Comparison of ENCODE assay signal across 8 cellular contexts in the genomic region with DNA sequence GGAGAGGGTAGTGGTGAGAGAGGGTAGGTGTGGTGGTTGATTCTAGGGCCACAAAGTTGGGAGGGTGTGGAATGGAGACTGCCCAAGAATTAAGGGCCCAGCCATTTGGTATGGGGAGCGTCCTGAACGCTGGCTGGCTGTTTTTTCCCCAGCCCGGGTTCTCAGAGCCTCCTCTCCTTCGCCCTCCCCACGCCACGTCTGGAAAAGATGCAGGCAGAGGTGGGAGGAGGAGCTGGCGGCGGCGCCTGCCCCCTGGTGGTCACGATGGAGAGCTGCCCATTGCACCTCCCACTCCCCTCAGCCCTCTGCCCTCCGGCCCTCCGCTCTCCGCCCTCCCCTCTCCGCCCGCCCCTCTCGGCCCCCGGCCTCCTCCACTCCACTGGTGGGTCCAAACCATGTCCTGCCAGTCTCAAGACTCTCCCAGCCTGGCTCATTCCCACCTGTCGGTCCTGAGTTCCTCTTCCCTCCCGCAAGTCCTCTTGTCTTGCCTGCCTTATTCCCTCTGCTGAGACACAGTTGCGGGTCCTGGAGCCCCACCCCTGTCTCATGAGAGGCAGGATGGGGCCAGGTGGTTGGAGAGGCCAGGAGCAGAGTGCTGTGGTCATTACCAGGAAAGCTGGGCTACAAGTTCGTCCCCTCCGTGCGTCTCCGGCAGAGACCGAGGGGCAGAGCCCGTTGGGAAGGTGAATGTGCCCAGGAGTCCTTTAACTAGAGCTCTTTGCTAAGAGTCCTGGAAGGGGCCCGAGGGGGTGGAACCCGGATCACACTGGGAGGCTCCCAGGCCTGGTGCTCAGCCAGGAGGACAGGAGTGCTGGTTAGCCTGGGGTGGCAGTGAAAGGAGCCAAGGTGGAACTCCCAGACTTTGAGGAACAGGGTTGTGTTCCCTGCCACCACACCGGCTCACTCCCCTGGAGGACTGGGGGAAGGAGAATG. TPM values are rescaled to one million over a fixed set of nuclear protein-coding genes. Genes with fewer than 3 reads are reported as not detected.
DNase-seq lines count a peak whose midpoint lies in the region; ATAC-seq and TF ChIP-seq lines count a peak whose summit lies in the region.

No MANE protein-coding gene starts in this region.

- no peak overlapping the region for H3K9ac ChIP-seq in MM.1S (ENCODE audit: low read length)

- TF ChIP-seq EP300 in ovary (IDR thresholded peaks at IDR 0.05) = no peak

- TF ChIP-seq CTCF in GM12864 (IDR thresholded peaks at IDR 0.05; ENCODE audit: low read depth, low read length, missing control alignments) (peak; percentile 94), MM.1S (IDR thresholded peaks at IDR 0.05; ENCODE audit: low read length) (peak; percentile 91), ovary (IDR thresholded peaks at IDR 0.05) (peak; percentile 85 to 97 (median 87)), tibial artery (IDR thresholded peaks at IDR 0.05) (peak; percentile 85 to 91)

- H3K27ac Mint-ChIP-seq in activated naive CD4-positive, alpha-beta T cell treated with anti-CD3 and anti-CD28 coated beads, Interleukin-2, amount 50 U/mL, for 72 hours = peak overlapping the region; percentile 29 to 81

- DNase-seq in GM12864 (ENCODE audit: low read depth) (no peak), MM.1S (peak; percentile 60), SK-N-DZ (ENCODE audit: low spot score) (peak; percentile 61), head of caudate nucleus (peak in 41 of 42 donors; percentile 49 to 88 (median 74)), ovary (peak; percentile 77 to 86 (median 80)), tibial artery (peak; percentile 60 to 84), middle frontal gyrus (ENCODE audit: extremely low spot score, low spot score) (no peak)
- DNase-seq in activated naive CD4-positive, alpha-beta T cell treated with anti-CD3 and anti-CD28 coated beads, Interleukin-2, amount 50 U/mL, for 72 hours (ENCODE audit: low spot score in 2 of 2) = peak; percentile 66

- no peaks in the 10 kb centered on the region for H3K79me2 ChIP-seq in MM.1S (ENCODE audit: low read length)

- no peaks in the 10 kb centered on the region for H3F3A ChIP-seq in MM.1S (ENCODE audit: insufficient read depth, low read length)

- H3K9me3 Mint-ChIP-seq in activated naive CD4-positive, alpha-beta T cell treated with anti-CD3 and anti-CD28 coated beads, Interleukin-2, amount 50 U/mL, for 72 hours = no peaks in the 10 kb centered on the region

- H3K9me2 ChIP-seq in MM.1S (replicated peaks; ENCODE audit: insufficient read depth, low read length) = no peaks in the 10 kb centered on the region

- H2AFZ ChIP-seq in MM.1S (ENCODE audit: low read length) = peak overlapping the region; percentile 74

- peak; percentile 11 for TF ChIP-seq POLR2A in ovary (IDR thresholded peaks at IDR 0.05)

- no peaks in the 10 kb centered on the region for H4K20me1 ChIP-seq in MM.1S (ENCODE audit: insufficient read depth, low read length)

- no peak overlapping the region for H3K4me3 ChIP-seq in GM12864 (ENCODE audit: low read depth, low read length)
- H3K4me3 ChIP-seq in MM.1S (ENCODE audit: low read length) = no peak overlapping the region
- H3K4me3 ChIP-seq in ovary = peak overlapping the region; percentile 27
- H3K4me3 ChIP-seq in tibial artery = no peak overlapping the region

- no peaks in the 10 kb centered on the region for H3K36me3 Mint-ChIP-seq in activated naive CD4-positive, alpha-beta T cell treated with anti-CD3 and anti-CD28 coated beads, Interleukin-2, amount 50 U/mL, for 72 hours

- H3K27ac ChIP-seq in MM.1S (ENCODE audit: low read length) = no peak overlapping the region
- peak overlapping the region; percentile 35 to 66 for H3K27ac ChIP-seq in ovary
- peak overlapping the region; percentile 39 to 64 for H3K27ac ChIP-seq in tibial artery

- whole genome bisulfite sequencing in ovary, 3 donors = 6 to 12% (median 11%) methylated on average over 28 to 29 of the region's 29 CpGs

- H3K36me3 ChIP-seq in MM.1S (replicated peaks; ENCODE audit: insufficient read depth, low read length) (no peaks in the 10 kb centered on the region), ovary (no peaks in the 10 kb centered on the region), tibial artery (peaks cover 20 to 43% (median 31%) of the 10 kb centered on the region in 3 donors)

- ATAC-seq in activated naive CD4-positive, alpha-beta T cell treated with anti-CD3 and anti-CD28 coated beads, Interleukin-2, amount 50 U/mL, for 72 hours = peak; percentile 93

- H3K4me2 ChIP-seq in MM.1S (ENCODE audit: low read depth, low read length) = peak overlapping the region; percentile 64

- no peaks in the 10 kb centered on the region for H3K4me1 ChIP-seq in MM.1S (ENCODE audit: low read length)
- peaks cover 17% of the 10 kb centered on the region for H3K4me1 ChIP-seq in ovary (ENCODE audit: insufficient read depth)
- H3K4me1 ChIP-seq in tibial artery = peaks cover 5 to 61% (median 36%) of the 10 kb centered on the region in 4 donors

- intact Hi-C loops in head of caudate nucleus (cut with DNase I) = loop anchor here (2.0 to 5.0 kb wide), 2 partner anchors 57 to 268 kb away; a partner anchor contains a TSS
- intact Hi-C loops in ovary (cut with DNase I) = loop anchor here (2.0 to 10.0 kb wide), 8 partner anchors 47 to 507 kb away; a partner anchor contains a TSS
- intact Hi-C loops in tibial artery (cut with DNase I; ENCODE audit: low total_unique reads) = loop anchor here (2.0 kb wide), 2 partner anchors 258 to 266 kb away; no protein-coding TSS in a partner anchor

- no peaks in the 10 kb centered on the region for H3K9me3 ChIP-seq in MM.1S (replicated peaks; ENCODE audit: insufficient read depth, low read length)
- H3K9me3 ChIP-seq in ovary = no peaks in the 10 kb centered on the region
- H3K9me3 ChIP-seq in tibial artery = no peaks in the 10 kb centered on the region

- H3K27me3 ChIP-seq in MM.1S (replicated peaks; ENCODE audit: insufficient read depth, low read length) (no peaks in the 10 kb centered on the region), ovary (no peaks in the 10 kb centered on the region), tibial artery (no peaks in the 10 kb centered on the region)

RNA-seq across cellular contexts. Expression of a gene that starts 22.6 kb away (rescaled TPM):
- polyA plus RNA-seq in SK-N-DZ (2014; cell fraction: cytosol; rRNA removed) = 5.0 and 8.2 TPM in 2 replicates
- 2.3 and 2.7 TPM in 2 replicates for polyA plus RNA-seq in SK-N-DZ (2014; cell fraction: nucleus; rRNA removed)
- total RNA-seq in activated naive CD4-positive, alpha-beta T cell treated with anti-CD3 and anti-CD28 coated beads, Interleukin-2, amount 50 U/mL, for 72 hours = 1 to 10 TPM in 1 of 2 donors, under 1 TPM in 1; 0.84 to 1.6 TPM
- 10 to 100 TPM; 16.3 to 60.9 (median 46.0) TPM for total RNA-seq in ovary
- 10 to 100 TPM; 22.3 to 38.3 TPM for polyA plus RNA-seq in ovary

RNA-seq across cellular contexts. Expression of a gene that starts 36.9 kb away (rescaled TPM):
- polyA plus RNA-seq in SK-N-DZ (2014; cell fraction: cytosol; rRNA removed) = not detected in 2 replicates
- not detected in 2 replicates for polyA plus RNA-seq in SK-N-DZ (2014; cell fraction: nucleus; rRNA removed)
- not detected for total RNA-seq in activated naive CD4-positive, alpha-beta T cell treated with anti-CD3 and anti-CD28 coated beads, Interleukin-2, amount 50 U/mL, for 72 hours
- total RNA-seq in ovary = 10 to 100 TPM in 3 of 7 donors, 1 to 10 TPM in 4; 1.0 to 71.6 (median 3.9) TPM
- polyA plus RNA-seq in ovary = 1 to 10 TPM; 2.9 to 3.6 TPM

RNA-seq across cellular contexts. Expression of a gene that starts 56.3 kb away (rescaled TPM):
- polyA plus RNA-seq in SK-N-DZ (2014; cell fraction: cytosol; rRNA removed) = 0.06 TPM in 1 of 2 replicates, not detected in the other
- not detected in 2 replicates for polyA plus RNA-seq in SK-N-DZ (2014; cell fraction: nucleus; rRNA removed)
- total RNA-seq in activated naive CD4-positive, alpha-beta T cell treated with anti-CD3 and anti-CD28 coated beads, Interleukin-2, amount 50 U/mL, for 72 hours = under 1 TPM in 1 of 2 donors, not detected in 1; 0.73 TPM
- 10 to 100 TPM; 12.0 to 43.0 (median 27.2) TPM for total RNA-seq in ovary
- 10 to 100 TPM; 16.4 to 20.8 TPM for polyA plus RNA-seq in ovary

Comparison
In these comparisons a context has a peak if more than half of its experiments do, and no peak if none do; other contexts are left out.
1. DNase-seq: peak in MM.1S (single experiment), SK-N-DZ (single experiment), activated naive CD4-positive, alpha-beta T cell treated with anti-CD3 and anti-CD28 coated beads, Interleukin-2, amount 50 U/mL, for 72 hours (2 of 2), head of caudate nucleus (41 of 42), ovary (5 of 5) and tibial artery (2 of 2); none in GM12864 (single experiment) and middle frontal gyrus (single experiment).
2. RNA of a gene that starts 22.6 kb away (total RNA-seq): 16.3 to 60.9 TPM in ovary; 0.84 to 1.6 TPM in activated naive CD4-positive, alpha-beta T cell treated with anti-CD3 and anti-CD28 coated beads, Interleukin-2, amount 50 U/mL, for 72 hours; every median in the first group is over 4 times any median in the second.
3. RNA of a gene that starts 56.3 kb away (total RNA-seq): 12.0 to 43.0 TPM in ovary; 0.73 TPM in activated naive CD4-positive, alpha-beta T cell treated with anti-CD3 and anti-CD28 coated beads, Interleukin-2, amount 50 U/mL, for 72 hours; every median in the first group is over 4 times any median in the second.
4. Peak in every context shown above with its lines, with median percentiles within 50 percentile points of each other: CTCF ChIP-seq.